ENCODE assay signal across 1 cellular context in genomic region chr22:41197808-41198585, GRCh38.
TF ChIP-seq lines count a peak whose summit lies in the region.

No MANE protein-coding gene starts in this region.

TF ChIP-seq in IMR-90, 13 proteins besides CTCF, POLR2A, EP300 and RAD21 (continued from another document):
- TF ChIP-seq CHD1 (IDR thresholded peaks at IDR 0.05; ENCODE audit: low read depth, low read length) (no peak), RCOR1 (IDR thresholded peaks at IDR 0.05; ENCODE audit: insufficient replicate concordance, low read length) (no peak), NFE2L2 (IDR thresholded peaks at IDR 0.05; ENCODE audit: low read depth, low read length) (no peak), CEBPB (IDR thresholded peaks at IDR 0.05; ENCODE audit: low read depth, low read length) (no peak), ELK1 (IDR thresholded peaks at IDR 0.05; ENCODE audit: borderline replicate concordance, low read depth, low read length) (no peak)
